In the genomic region with DNA sequence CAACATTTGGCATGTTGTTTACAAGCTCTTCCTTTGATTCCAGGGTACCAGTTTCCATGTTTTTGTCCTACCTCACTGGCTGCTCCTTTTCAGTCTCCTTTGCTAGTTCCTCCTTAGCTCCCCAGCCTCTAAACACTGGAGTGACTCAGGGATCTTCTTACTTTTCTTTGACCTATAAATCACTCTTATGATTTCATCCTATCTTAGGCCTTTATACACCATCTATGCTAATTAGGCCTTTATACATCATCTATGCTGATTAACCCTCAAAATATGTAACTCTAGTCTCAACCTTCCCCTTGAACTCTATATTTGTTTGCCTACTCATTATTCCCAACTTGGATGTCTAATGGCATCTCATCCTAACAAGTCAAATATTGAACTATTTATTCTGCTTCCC, we compare ENCODE assay signal across 9 cellular contexts. TPM values are rescaled to one million over a fixed set of nuclear protein-coding genes. Genes with fewer than 3 reads are reported as not detected.
DNase-seq lines count a peak whose midpoint lies in the region; ATAC-seq and TF ChIP-seq lines count a peak whose summit lies in the region.
"Had no signal": no experiment of that assay in that cellular context is flagged by ENCODE, and none has a peak within 500 bp of the region (broad histone marks: within the 10 kb centered on the region; RNA-seq: fewer than 3 reads in every experiment).

No MANE protein-coding gene starts in this region.

- no peaks in the 10 kb centered on the region for H3K27me3 Mint-ChIP-seq in MCF 10A (ENCODE audit: insufficient read depth, unreplicated experiment)

- ATAC-seq in esophagus mucosa (peak; percentile 89), HG02571 (IDR thresholded peaks at IDR 0.05; ENCODE audit: unreplicated experiment) (no peak)

- H3K4me3 Mint-ChIP-seq in MCF 10A (ENCODE audit: unreplicated experiment), result no peak overlapping the region

- H3K9me3 ChIP-seq in breast epithelium, result no peaks in the 10 kb centered on the region

- TF ChIP-seq POLR2A in breast epithelium (IDR thresholded peaks at IDR 0.05), result no peak

- no TSS peak for BruUV-seq in MCF 10A (replicated peaks; lab: Mats Ljungman, UMichigan)

- H3K4me3 ChIP-seq in breast epithelium, result no peak overlapping the region
- H3K4me3 ChIP-seq: lung had no signal

- peaks cover 17% of the 10 kb centered on the region for H3K36me3 Mint-ChIP-seq in MCF 10A (ENCODE audit: insufficient read depth, unreplicated experiment)

- CTCF ChIA-PET in MCF 10A (lab: Yijun Ruan, JAX) (interaction anchor here (0.6 to 3.1 kb wide), 4 partner anchors 8 to 271 kb away, joined by 4 to 25 read pairs (median 6); partner anchors contain the start of gene TMEM30A), RWPE1 (lab: Yijun Ruan, JAX) (interaction anchor here (0.6 to 0.8 kb wide), 2 partner anchors 9 to 70 kb away, joined by 3 to 4 read pairs; no protein-coding TSS in a partner anchor)

- H3K4me1 ChIP-seq in breast epithelium, result peaks cover 0 to 15% of the 10 kb centered on the region in 2 donors

- DNase-seq in MCF 10A (ENCODE audit: unreplicated experiment), result peak; percentile 39
- DNase-seq in breast epithelium (ENCODE audit: low spot score in 2 of 2), result no peak
- DNase-seq in RWPE1 (ENCODE audit: low spot score), result peak; percentile 57
- peak; percentile 63 for DNase-seq in stromal cell of bone marrow (ENCODE audit: low read depth)
- no peak for DNase-seq in SK-N-DZ (ENCODE audit: low spot score)
- no peak for DNase-seq in stimulated activated CD4-positive, alpha-beta T cell treated with anti-CD3 and anti-CD28 coated beads, Interleukin-12 subunit alpha, Interleukin-12 subunit beta, amount 100 ng/mL, for 4 hours

- intact Hi-C loops in MCF 10A (cut with micrococcal nuclease) (no loop called here), breast epithelium (cut with DNase I; ENCODE audit: low total_unique reads) (no loop called here)

- peak overlapping the region; percentile 53 for H3K27ac Mint-ChIP-seq in MCF 10A (ENCODE audit: low read depth, unreplicated experiment)

- POLR2A ChIA-PET in MCF 10A (lab: Yijun Ruan, JAX), result interaction anchor here (3.0 kb wide), 1 partner anchor 10 kb away, joined by 30 read pairs; the partner anchor contains the start of gene TMEM30A
- POLR2A ChIA-PET in RWPE1 (lab: Yijun Ruan, JAX; ENCODE audit: low non-redundant PET), result interaction anchor here (0.6 kb wide), 1 partner anchor 9 kb away, joined by 3 read pairs; no protein-coding TSS in a partner anchor

- H3K27me3 ChIP-seq in breast epithelium, result no peaks in the 10 kb centered on the region

- H3K9me3 Mint-ChIP-seq in MCF 10A (ENCODE audit: unreplicated experiment), result peaks cover 15% of the 10 kb centered on the region

- peaks cover 65% of the 10 kb centered on the region for H3K4me1 Mint-ChIP-seq in MCF 10A (ENCODE audit: insufficient read depth, unreplicated experiment)

- H3K36me3 ChIP-seq in breast epithelium, result no peaks in the 10 kb centered on the region

- H3K27ac ChIP-seq in breast epithelium (no peak overlapping the region), RWPE1 (no peak overlapping the region)

- TF ChIP-seq CTCF in MCF 10A (IDR thresholded peaks at IDR 0.05; ENCODE audit: unreplicated experiment) (no peak), breast epithelium (IDR thresholded peaks at IDR 0.05) (no peak), RWPE1 (conservative IDR thresholded peaks at IDR 0.05; ENCODE audit: low read depth) (no peak)

RNA-seq across cellular contexts. Expression of gene TMEM30A, which starts 9.5 kb away (rescaled TPM):
- total RNA-seq in MCF 10A (2022) (53.7 and 71.4 TPM in 2 replicates), breast epithelium (10 to 100 TPM; 79.6 to 84.2 (median 79.7) TPM), esophagus mucosa (64.0 TPM)
- 49.6 and 50.8 TPM in 2 replicates for polyA plus RNA-seq in SK-N-DZ (2014; cell fraction: cytosol; rRNA removed)
- polyA plus RNA-seq in SK-N-DZ (2014; cell fraction: nucleus; rRNA removed), result 24.2 and 24.6 TPM in 2 replicates

RNA-seq across cellular contexts. Expression of gene COX7A2, which starts 31.5 kb away (rescaled TPM):
- total RNA-seq in MCF 10A (2022) (316 and 375 TPM in 2 replicates), breast epithelium (100 to 1,000 TPM; 171 to 206 (median 204) TPM), esophagus mucosa (499 TPM)
- polyA plus RNA-seq in SK-N-DZ (2014; cell fraction: cytosol; rRNA removed), result 4,889 and 5,791 TPM in 2 replicates
- polyA plus RNA-seq in SK-N-DZ (2014; cell fraction: nucleus; rRNA removed), result 1,566 and 3,018 TPM in 2 replicates

Comparison
In these comparisons a context has a peak if more than half of its experiments do, and no peak if none do; other contexts are left out.
1. DNase-seq: peak in MCF 10A (single experiment), RWPE1 (single experiment) and stromal cell of bone marrow (single experiment); none in breast epithelium (0 of 2), SK-N-DZ (single experiment) and stimulated activated CD4-positive, alpha-beta T cell treated with anti-CD3 and anti-CD28 coated beads, Interleukin-12 subunit alpha, Interleukin-12 subunit beta, amount 100 ng/mL, for 4 hours (single experiment).